ENCODE assay signal across 1 cellular context in genomic region chr3:177351757-177352158, GRCh38.
TF ChIP-seq lines count a peak whose summit lies in the region.

No MANE protein-coding gene starts in this region.

TF ChIP-seq in GM12878, 131 proteins besides CTCF, POLR2A, EP300 and RAD21 (continued from another document):
- TF ChIP-seq MLLT1 (IDR thresholded peaks at IDR 0.05) (no peak), ZBED1 (IDR thresholded peaks at IDR 0.05; ENCODE audit: borderline replicate concordance) (peak; percentile 97), MYB (IDR thresholded peaks at IDR 0.05; ENCODE audit: borderline replicate concordance, low read depth, low read length) (no peak), BACH1 (IDR thresholded peaks at IDR 0.05; ENCODE audit: borderline replicate concordance) (no peak), CBX5 (IDR thresholded peaks at IDR 0.05; ENCODE audit: low read depth) (peak; percentile 69; the same call in 1 of the 2 replicates), SREBF2 (IDR thresholded peaks at IDR 0.05; ENCODE audit: low read length) (no peak), CREM (IDR thresholded peaks at IDR 0.05; ENCODE audit: low read depth) (peak; percentile 69; the same call in 1 of the 2 replicates), NFYA (IDR thresholded peaks at IDR 0.05; ENCODE audit: borderline replicate concordance, low read depth, low read length) (no peak), SRF (IDR thresholded peaks at IDR 0.05; ENCODE audit: low read depth in 2 of 2, low read length in 2 of 2) (no peak), ATF3 (IDR thresholded peaks at IDR 0.05; ENCODE audit: borderline replicate concordance, extremely low read depth, low read depth, low read length) (no peak)
- TF ChIP-seq, protein P1, sequence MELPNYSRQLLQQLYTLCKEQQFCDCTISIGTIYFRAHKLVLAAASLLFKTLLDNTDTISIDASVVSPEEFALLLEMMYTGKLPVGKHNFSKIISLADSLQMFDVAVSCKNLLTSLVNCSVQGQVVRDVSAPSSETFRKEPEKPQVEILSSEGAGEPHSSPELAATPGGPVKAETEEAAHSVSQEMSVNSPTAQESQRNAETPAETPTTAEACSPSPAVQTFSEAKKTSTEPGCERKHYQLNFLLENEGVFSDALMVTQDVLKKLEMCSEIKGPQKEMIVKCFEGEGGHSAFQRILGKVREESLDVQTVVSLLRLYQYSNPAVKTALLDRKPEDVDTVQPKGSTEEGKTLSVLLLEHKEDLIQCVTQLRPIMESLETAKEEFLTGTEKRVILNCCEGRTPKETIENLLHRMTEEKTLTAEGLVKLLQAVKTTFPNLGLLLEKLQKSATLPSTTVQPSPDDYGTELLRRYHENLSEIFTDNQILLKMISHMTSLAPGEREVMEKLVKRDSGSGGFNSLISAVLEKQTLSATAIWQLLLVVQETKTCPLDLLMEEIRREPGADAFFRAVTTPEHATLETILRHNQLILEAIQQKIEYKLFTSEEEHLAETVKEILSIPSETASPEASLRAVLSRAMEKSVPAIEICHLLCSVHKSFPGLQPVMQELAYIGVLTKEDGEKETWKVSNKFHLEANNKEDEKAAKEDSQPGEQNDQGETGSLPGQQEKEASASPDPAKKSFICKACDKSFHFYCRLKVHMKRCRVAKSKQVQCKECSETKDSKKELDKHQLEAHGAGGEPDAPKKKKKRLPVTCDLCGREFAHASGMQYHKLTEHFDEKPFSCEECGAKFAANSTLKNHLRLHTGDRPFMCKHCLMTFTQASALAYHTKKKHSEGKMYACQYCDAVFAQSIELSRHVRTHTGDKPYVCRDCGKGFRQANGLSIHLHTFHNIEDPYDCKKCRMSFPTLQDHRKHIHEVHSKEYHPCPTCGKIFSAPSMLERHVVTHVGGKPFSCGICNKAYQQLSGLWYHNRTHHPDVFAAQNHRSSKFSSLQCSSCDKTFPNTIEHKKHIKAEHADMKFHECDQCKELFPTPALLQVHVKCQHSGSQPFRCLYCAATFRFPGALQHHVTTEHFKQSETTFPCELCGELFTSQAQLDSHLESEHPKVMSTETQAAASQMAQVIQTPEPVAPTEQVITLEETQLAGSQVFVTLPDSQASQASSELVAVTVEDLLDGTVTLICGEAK (IDR thresholded peaks at IDR 0.05; ENCODE audit: borderline replicate concordance): no peak
